In the genomic region with DNA sequence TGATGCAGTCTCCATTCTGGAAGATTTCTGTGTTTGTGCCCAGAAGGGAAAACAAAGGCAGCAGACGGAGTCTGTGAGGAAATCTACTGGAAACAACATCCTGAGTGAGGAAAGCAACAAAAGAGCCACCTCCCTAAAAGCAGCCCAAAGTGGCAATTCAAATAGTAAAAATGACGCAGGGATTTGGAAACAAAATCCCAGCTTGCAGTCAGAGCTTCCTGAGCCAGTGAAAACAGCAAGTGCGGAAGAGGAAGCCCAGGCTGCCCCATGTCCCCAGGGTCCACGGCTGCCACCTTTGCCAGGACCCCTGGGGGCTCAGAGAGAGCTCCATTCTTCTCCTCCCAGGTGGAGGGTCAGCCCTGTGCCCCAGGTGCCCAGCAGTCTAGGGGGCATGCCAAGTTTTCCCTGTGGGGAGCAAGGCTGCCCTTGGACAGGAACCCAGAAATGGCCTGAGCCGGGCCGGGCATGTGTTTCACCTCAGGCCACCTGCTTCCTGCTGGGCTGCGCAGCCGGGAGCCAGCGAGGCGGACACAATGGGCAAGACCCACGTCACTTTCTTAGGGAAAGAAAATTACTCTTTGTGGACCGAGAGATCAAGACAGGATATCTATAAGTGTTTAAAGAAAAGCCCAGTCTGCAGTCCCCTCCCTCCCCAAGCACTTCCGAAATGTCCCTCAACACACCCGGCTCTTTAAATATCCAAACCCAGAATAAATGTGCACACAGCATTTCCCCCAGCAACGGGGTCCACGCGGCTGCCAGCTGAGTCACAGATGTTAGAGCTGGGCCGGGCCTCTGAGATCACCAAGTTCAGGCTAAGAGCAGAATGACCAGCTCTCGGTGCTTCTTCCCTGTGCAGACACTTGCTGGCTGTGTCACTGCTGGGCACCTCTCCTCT, we compare ENCODE assay signal across 8 cellular contexts.
DNase-seq lines count a peak whose midpoint lies in the region; ATAC-seq and TF ChIP-seq lines count a peak whose summit lies in the region.

No MANE protein-coding gene starts in this region.

- 12 to 22% methylated on average over 16 to 19 of the region's 19 CpGs for WGBS in upper lobe of left lung, 2 donors

- peak; percentile 42 for DNase-seq in DMS53 (lab: John Stamatoyannopoulos, UW)
- DNase-seq in DMS53 treated with DMSO at 0.1 percent for 48 hours (lab: John Stamatoyannopoulos, UW; ENCODE audit: unreplicated experiment), result no peak
- peak; percentile 62 for DNase-seq in dedifferentiated amniotic fluid mesenchymal stem cell (ENCODE audit: extremely low spot score)
- peak; percentile 68 for DNase-seq in midbrain (lab: John Stamatoyannopoulos, UW)
- DNase-seq in upper lobe of left lung, result peak; percentile 75 to 86
- no peak for DNase-seq in NCI-H187 treated with DMSO at 0.1 percent for 48 hours (lab: John Stamatoyannopoulos, UW)
- no peak for DNase-seq in HuH-7.5 (ENCODE audit: low spot score)

- no peak for TF ChIP-seq CTCF in upper lobe of left lung (IDR thresholded peaks at IDR 0.05)

- TF ChIP-seq POLR2A in upper lobe of left lung (IDR thresholded peaks at IDR 0.05), result peak in 1 of 4 donors; percentile 57

- TF ChIP-seq EP300 in upper lobe of left lung (IDR thresholded peaks at IDR 0.05), result peak in 2 of 4 donors; percentile 13 to 47

- peak; percentile 83 to 94 for ATAC-seq in upper lobe of left lung (ENCODE audit: low FRiP score in 2 of 2)
- no peak for ATAC-seq in GM19463 (IDR thresholded peaks at IDR 0.05; ENCODE audit: unreplicated experiment)

- no peaks in the 10 kb centered on the region for H3K9me3 ChIP-seq in upper lobe of left lung

- no peaks in the 10 kb centered on the region for H3K36me3 ChIP-seq in upper lobe of left lung

- peak overlapping the region; percentile 89 to 94 (median 93) for H3K27ac ChIP-seq in upper lobe of left lung

- no peaks in the 10 kb centered on the region for H3K27me3 ChIP-seq in upper lobe of left lung

- H3K4me1 ChIP-seq in upper lobe of left lung, result peaks cover 47 to 65% (median 54%) of the 10 kb centered on the region in 4 donors

- H3K4me3 ChIP-seq in upper lobe of left lung, result peak overlapping the region in 2 of 4 donors; percentile 15 to 22

Comparison
In these comparisons a context has a peak if more than half of its experiments do, and no peak if none do; other contexts are left out.
1. DNase-seq: peak in DMS53 (single experiment), dedifferentiated amniotic fluid mesenchymal stem cell (single experiment), midbrain (single experiment) and upper lobe of left lung (2 of 2); none in DMS53 treated with DMSO at 0.1 percent for 48 hours (single experiment), NCI-H187 treated with DMSO at 0.1 percent for 48 hours (single experiment) and HuH-7.5 (single experiment).